2 cellular contexts compared by ENCODE assay signal in genomic region chr1:229048221-229048620, GRCh38.
TF ChIP-seq lines count a peak whose summit lies in the region.

No MANE protein-coding gene starts in this region.

TF ChIP-seq in GM23338, 12 proteins besides CTCF, POLR2A, EP300 and RAD21 (continued from another document):
- no peak for TF ChIP-seq REST (IDR thresholded peaks at IDR 0.05; ENCODE audit: unreplicated experiment)
- no peak for TF ChIP-seq ZNF462 (CRISPR knock-in tag; IDR thresholded peaks at IDR 0.05)
- TF ChIP-seq CREB1 (CRISPR knock-in tag; IDR thresholded peaks at IDR 0.05; ENCODE audit: low read depth), result no peak
- TF ChIP-seq ZNF331 (CRISPR knock-in tag; IDR thresholded peaks at IDR 0.05; ENCODE audit: low read depth), result no peak
- TF ChIP-seq EZH2phosphoT487 (IDR thresholded peaks at IDR 0.05; ENCODE audit: unreplicated experiment), result no peak
- no peak for TF ChIP-seq JUNB (IDR thresholded peaks at IDR 0.05; ENCODE audit: unreplicated experiment)
- TF ChIP-seq ZNF114 (CRISPR knock-in tag; IDR thresholded peaks at IDR 0.05), result no peak
- TF ChIP-seq EZH2 (IDR thresholded peaks at IDR 0.05; ENCODE audit: low read depth, unreplicated experiment), result no peak
- no peak for TF ChIP-seq ETS1 (IDR thresholded peaks at IDR 0.05)

TF ChIP-seq in K562, 482 proteins besides CTCF, POLR2A, EP300 and RAD21 (continued from another document):
- TF ChIP-seq KDM1A (IDR thresholded peaks at IDR 0.05) (no peak), NONO (IDR thresholded peaks at IDR 0.05; ENCODE audit: low read depth in 2 of 2, low read length in 1 of 2) (no peak), KLF1 (tag; IDR thresholded peaks at IDR 0.05) (no peak), TAF15 (IDR thresholded peaks at IDR 0.05; ENCODE audit: low read depth, low read length) (no peak), HNRNPLL (IDR thresholded peaks at IDR 0.05; ENCODE audit: low read depth, low read length, poor library complexity, severe bottlenecking) (no peak)
TF ChIP-seq in K562: peak in this region for 0.
